8 cellular contexts compared by ENCODE assay signal in genomic region chr7:108016841-108017775, GRCh38. TPM values are rescaled to one million over a fixed set of nuclear protein-coding genes. Genes with fewer than 3 reads are reported as not detected.
DNase-seq lines count a peak whose midpoint lies in the region; ATAC-seq, FAIRE-seq and TF ChIP-seq lines count a peak whose summit lies in the region.

No MANE protein-coding gene starts in this region.

- intact Hi-C loops in pancreas (cut with DNase I): no loop called here

- H3K36me3 ChIP-seq in GM06990 (ENCODE audit: control insufficient read depth, insufficient read depth, low read length) (no peaks in the 10 kb centered on the region), pancreas (no peaks in the 10 kb centered on the region)

- DNase-seq in GM06990 (ENCODE audit: extremely low read depth, insufficient read length) (no peak), NCI-H2196 treated with DMSO at 0.1 percent for 48 hours (lab: John Stamatoyannopoulos, UW; ENCODE audit: unreplicated experiment) (peak; percentile 16), dermis blood vessel endothelial cell (peak; percentile 83), pancreas (no peak)
- DNase-seq in stimulated activated CD4-positive, alpha-beta T cell treated with anti-CD3 and anti-CD28 coated beads, Interleukin-2, amount 100 ng/mL, for 24 hours: no peak

- peak; percentile 55 to 75 (median 75) for ATAC-seq in pancreas
- ATAC-seq in GM21526 (IDR thresholded peaks at IDR 0.05; ENCODE audit: low FRiP score, unreplicated experiment): no peak
- ATAC-seq in GM21529 (IDR thresholded peaks at IDR 0.05; ENCODE audit: unreplicated experiment): no peak

- peak overlapping the region; percentile 39 for H3K27ac ChIP-seq in 22Rv1
- no peak overlapping the region for H3K27ac ChIP-seq in pancreas

- no peak for FAIRE-seq in pancreas (lab: Jason Lieb, UNC)

- peaks cover 0 to 28% (median 28%) of the 10 kb centered on the region in 3 donors for H3K4me1 ChIP-seq in pancreas

- no peaks in the 10 kb centered on the region for H3K9me3 ChIP-seq in pancreas

- WGBS in pancreas, 2 donors: 34 to 52% methylated on average over 2 of the region's 2 CpGs

- H3K27me3 ChIP-seq in GM06990 (replicated peaks; ENCODE audit: control insufficient read depth, insufficient read depth, low read length): no peaks in the 10 kb centered on the region
- no peaks in the 10 kb centered on the region for H3K27me3 ChIP-seq in pancreas

- no peak overlapping the region for H3K4me3 ChIP-seq in GM06990 (replicated peaks; ENCODE audit: low read depth, low read length)
- H3K4me3 ChIP-seq in pancreas: no peak overlapping the region

- TF ChIP-seq CTCF in 22Rv1 (IDR thresholded peaks at IDR 0.05) (peak; percentile 77), GM06990 (IDR thresholded peaks at IDR 0.05; ENCODE audit: insufficient read depth, low read length, poor library complexity, severe bottlenecking) (peak; percentile 36), pancreas (IDR thresholded peaks at IDR 0.05) (peak in 3 of 4 donors; percentile 19 to 30 (median 27))

RNA-seq across cellular contexts. Expression of gene LAMB1, which starts 14.1 kb away (rescaled TPM):
- 485 and 583 TPM in 2 replicates for total RNA-seq in dermis blood vessel endothelial cell
- 100 to 1,000 TPM in 3 of 6 donors, 10 to 100 TPM in 3; 25.5 to 169 (median 101) TPM for total RNA-seq in pancreas
- 100 to 1,000 TPM; 137 to 167 TPM for polyA plus RNA-seq in pancreas

Comparison
In these comparisons a context has a peak if more than half of its experiments do, and no peak if none do; other contexts are left out.
1. CTCF ChIP-seq: peak in every context shown above with its lines; median percentile 77 in 22Rv1; 36 in GM06990; 27 in pancreas.
2. DNase-seq: peak in NCI-H2196 treated with DMSO at 0.1 percent for 48 hours (single experiment) and dermis blood vessel endothelial cell (single experiment); none in GM06990 (single experiment), pancreas (0 of 6) and stimulated activated CD4-positive, alpha-beta T cell treated with anti-CD3 and anti-CD28 coated beads, Interleukin-2, amount 100 ng/mL, for 24 hours (0 of 2).
3. ATAC-seq: peak in pancreas (4 of 4); none in GM21526 (single experiment) and GM21529 (single experiment).